In the genomic region with DNA sequence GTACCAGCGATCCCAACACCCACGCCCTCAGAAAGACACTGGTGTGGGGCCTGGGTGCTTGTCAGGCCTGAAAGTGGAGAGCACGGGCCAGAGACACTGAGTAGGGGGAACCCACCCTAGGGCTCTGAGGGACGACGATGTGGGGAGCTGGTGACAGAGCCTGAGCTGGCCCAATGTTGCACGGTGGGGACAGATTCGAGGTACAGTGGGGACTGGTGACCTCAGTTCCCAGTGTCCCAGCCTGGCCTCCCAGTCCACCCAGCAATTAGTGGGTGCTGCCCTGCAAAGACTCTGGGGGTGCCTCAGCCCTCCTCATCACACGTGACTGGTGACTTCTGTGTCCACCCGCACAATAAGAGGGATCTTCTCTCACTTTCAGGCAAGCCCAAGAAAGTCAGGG, we compare ENCODE assay signal across 5 cellular contexts. TPM values are rescaled to one million over a fixed set of nuclear protein-coding genes. Genes with fewer than 3 reads are reported as not detected.
"Had no signal": no experiment of that assay in that cellular context is flagged by ENCODE, and none has a peak within 500 bp of the region (broad histone marks: within the 10 kb centered on the region; RNA-seq: fewer than 3 reads in every experiment).

No MANE protein-coding gene starts in this region.

RNA-seq across cellular contexts. Expression of a gene that starts 36.6 kb away (rescaled TPM):
- total RNA-seq: LHCN-M2, MCF 10A, OCI-LY7, PC-3, SJCRH30 had no signal
